11 cellular contexts compared by ENCODE assay signal in genomic region chr16:55123652-55124051, GRCh38.
"Had no signal": no experiment of that assay in that cellular context is flagged by ENCODE, and none has a peak within 500 bp of the region (broad histone marks: within the 10 kb centered on the region; RNA-seq: fewer than 3 reads in every experiment).

No MANE protein-coding gene starts in this region.

- H3K36me3 ChIP-seq: HAP-1 had no signal

- H3K9ac ChIP-seq: GM23248 had no signal

- H3K27ac ChIP-seq: GM23248 had no signal

- H3K4me1 ChIP-seq: HAP-1 had no signal

- FAIRE-seq: H1, H54 had no signal

- H2AFZ ChIP-seq: GM23248, GM23338 had no signal

- H3K4me2 ChIP-seq: GM23338 had no signal

- DNase-seq: GM23248, GOT3, H7, H9, HCEC 1CT, HFFc6 had no signal

- H3K9me3 ChIP-seq: HAP-1 had no signal

- H3K4me3 ChIP-seq: GM23248, GM23338, HAP-1 had no signal

- ATAC-seq: GM23338, HCT116 had no signal
